Comparison of ENCODE assay signal across 9 cellular contexts in the genomic region with DNA sequence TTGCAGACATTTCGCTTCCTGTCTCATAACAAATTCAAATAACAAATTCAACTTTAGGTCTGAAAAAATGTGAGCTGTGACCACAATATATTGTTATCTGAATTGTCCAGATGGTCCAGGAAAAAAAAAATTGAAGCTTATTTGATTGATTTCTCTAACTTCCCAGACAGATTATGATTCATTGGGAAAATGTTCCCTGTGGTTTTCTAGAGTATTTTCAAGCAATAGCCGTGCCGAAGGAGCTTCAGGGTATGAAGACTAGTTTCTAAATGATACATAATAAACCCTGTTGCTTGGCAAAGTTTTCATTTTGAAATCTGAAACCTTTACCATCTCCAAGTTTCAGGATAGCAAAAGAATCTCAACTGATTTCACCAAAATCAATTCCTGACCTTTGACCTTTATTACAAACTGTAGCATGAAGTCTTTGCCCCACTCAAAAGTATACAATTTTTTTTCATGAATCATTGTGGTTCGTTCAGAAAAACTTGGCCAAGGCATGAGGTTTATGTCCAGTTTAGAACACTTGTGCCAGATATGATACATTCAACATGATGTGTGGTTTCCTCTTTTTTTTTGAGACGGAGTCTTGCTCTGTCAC.
DNase-seq lines count a peak whose midpoint lies in the region; ATAC-seq, FAIRE-seq and TF ChIP-seq lines count a peak whose summit lies in the region.
"Had no signal": no experiment of that assay in that cellular context is flagged by ENCODE, and none has a peak within 500 bp of the region (broad histone marks: within the 10 kb centered on the region; RNA-seq: fewer than 3 reads in every experiment).

No MANE protein-coding gene starts in this region.

- TF ChIP-seq CTCF in right atrium auricular region (IDR thresholded peaks at IDR 0.05) (no peak), K562 (IDR thresholded peaks at IDR 0.05 in 2 of 3, conservative IDR thresholded peaks at IDR 0.05 in 1 of 3; ENCODE audit: insufficient read depth in 2 of 3, low read depth in 1 of 3, low read length in 3 of 3) (no peak), right lobe of liver (IDR thresholded peaks at IDR 0.05) (no peak), tibial nerve (IDR thresholded peaks at IDR 0.05) (no peak), Caco-2 (IDR thresholded peaks at IDR 0.05; ENCODE audit: insufficient read depth in 1 of 2, low read depth in 1 of 2, low read length in 1 of 2, severe bottlenecking in 1 of 2, unreplicated experiment in 1 of 2) (no peak)

- no peaks in the 10 kb centered on the region for H3K9me3 Mint-ChIP-seq in T-cell
- H3K9me3 Mint-ChIP-seq in Caco-2 (ENCODE audit: unreplicated experiment), result no peaks in the 10 kb centered on the region
- H3K9me3 Mint-ChIP-seq: CD4-positive, alpha-beta T cell had no signal

- POLR2A ChIA-PET in K562 (lab: Yijun Ruan, JAX) (no interaction called here), T-cell (lab: Charles Lee) (no interaction called here), Caco-2 (lab: Charles Lee) (no interaction called here)

- H3K36me3 Mint-ChIP-seq in T-cell (no peaks in the 10 kb centered on the region), Caco-2 (ENCODE audit: insufficient read depth, unreplicated experiment) (no peaks in the 10 kb centered on the region)

- ATAC-seq in right cardiac atrium (no peak), K562 (no peak), right lobe of liver (peak in 2 of 4 donors; percentile 2 to 28), T-cell (replicated peaks in 1 of 4) (no peak)

- H3K36me3 ChIP-seq in right atrium auricular region, result no peaks in the 10 kb centered on the region
- no peaks in the 10 kb centered on the region for H3K36me3 ChIP-seq in K562 (ENCODE audit: control insufficient read depth, insufficient read depth, low read length)
- no peaks in the 10 kb centered on the region for H3K36me3 ChIP-seq in right lobe of liver
- H3K36me3 ChIP-seq in tibial nerve, result no peaks in the 10 kb centered on the region
- no peaks in the 10 kb centered on the region for H3K36me3 ChIP-seq in Caco-2 (ENCODE audit: control insufficient read depth, insufficient read depth, low read length)

- H3K27ac ChIP-seq in right atrium auricular region, result peak overlapping the region; percentile 32 to 65
- H3K27ac ChIP-seq in right cardiac atrium (ENCODE audit: low read length), result no peak overlapping the region
- H3K27ac ChIP-seq in K562 (ENCODE audit: extremely low read depth, low read depth, low read length), result no peak overlapping the region
- peak overlapping the region; percentile 30 to 95 (median 94) for H3K27ac ChIP-seq in right lobe of liver
- peak overlapping the region in 2 of 4 donors; percentile 23 to 70 for H3K27ac ChIP-seq in tibial nerve

- no peak overlapping the region for H3K4me3 ChIP-seq in right atrium auricular region
- no peak overlapping the region for H3K4me3 ChIP-seq in right cardiac atrium (ENCODE audit: low read length)
- no peak overlapping the region for H3K4me3 ChIP-seq in K562
- H3K4me3 ChIP-seq in right lobe of liver, result no peak overlapping the region
- H3K4me3 ChIP-seq in tibial nerve, result no peak overlapping the region
- H3K4me3 ChIP-seq in Caco-2 (ENCODE audit: low read depth, low read length), result no peak overlapping the region

- H3K4me3 Mint-ChIP-seq in T-cell, result no peak overlapping the region
- no peak overlapping the region for H3K4me3 Mint-ChIP-seq in Caco-2 (ENCODE audit: unreplicated experiment)
- H3K4me3 Mint-ChIP-seq: CD4-positive, alpha-beta T cell had no signal

- H4K20me1 ChIP-seq in K562 (replicated peaks; ENCODE audit: control insufficient read depth, insufficient read depth, low read length), result no peaks in the 10 kb centered on the region

- H2AFZ ChIP-seq in K562 (ENCODE audit: low read depth, low read length), result no peak overlapping the region

- H3K27me3 ChIP-seq in right atrium auricular region, result no peaks in the 10 kb centered on the region
- H3K27me3 ChIP-seq in right cardiac atrium (ENCODE audit: control insufficient read depth, insufficient read depth), result no peaks in the 10 kb centered on the region
- H3K27me3 ChIP-seq in K562 (ENCODE audit: control insufficient read depth in 2 of 2, insufficient read depth in 2 of 2, low read length in 2 of 2), result peaks cover 2 to 17% of the 10 kb centered on the region in 2 experiments; a peak in 2 of 5 replicates
- no peaks in the 10 kb centered on the region for H3K27me3 ChIP-seq in right lobe of liver
- no peaks in the 10 kb centered on the region for H3K27me3 ChIP-seq in tibial nerve
- no peaks in the 10 kb centered on the region for H3K27me3 ChIP-seq in Caco-2 (replicated peaks; ENCODE audit: control insufficient read depth, insufficient read depth, low read length)

- no peaks in the 10 kb centered on the region for H3K4me1 Mint-ChIP-seq in T-cell
- no peaks in the 10 kb centered on the region for H3K4me1 Mint-ChIP-seq in Caco-2 (ENCODE audit: low read depth, unreplicated experiment)

- no peaks in the 10 kb centered on the region for H3K79me2 ChIP-seq in K562 (ENCODE audit: control insufficient read depth, insufficient read depth, low read length)

- TF ChIP-seq EP300 in K562 (IDR thresholded peaks at IDR 0.05; ENCODE audit: low read length) (no peak), tibial nerve (IDR thresholded peaks at IDR 0.05) (no peak)

- peaks cover 3 to 6% of the 10 kb centered on the region in 2 donors for H3K27me3 Mint-ChIP-seq in T-cell
- H3K27me3 Mint-ChIP-seq in Caco-2 (ENCODE audit: insufficient read depth, unreplicated experiment), result no peaks in the 10 kb centered on the region

- WGBS in right cardiac atrium, result 40% methylated on average over 5 of the region's 5 CpGs
- 5% methylated on average over 5 of the region's 5 CpGs for WGBS in K562 (ENCODE audit: insufficient coverage, low coverage, missing lambda C conversion rate)
- 19% methylated on average over 5 of the region's 5 CpGs for WGBS in right lobe of liver (ENCODE audit: insufficient coverage, low coverage, low lambda C conversion rate, missing lambda C conversion rate)
- WGBS in tibial nerve, 2 donors, result 48 to 53% methylated on average over 5 of the region's 5 CpGs

- H3K4me1 ChIP-seq in right atrium auricular region (peaks cover 0 to 32% of the 10 kb centered on the region in 2 donors), right cardiac atrium (ENCODE audit: control insufficient read depth, insufficient read depth, low read length) (peaks cover 5% of the 10 kb centered on the region), K562 (replicated peaks in 1 of 2; ENCODE audit: control insufficient read depth in 2 of 2, insufficient read depth in 2 of 2, low read length in 2 of 2) (no peaks in the 10 kb centered on the region), right lobe of liver (peaks cover 0 to 37% (median 23%) of the 10 kb centered on the region in 4 donors), tibial nerve (peaks cover 0 to 29% (median 2%) of the 10 kb centered on the region in 4 donors), Caco-2 (peaks cover 4% of the 10 kb centered on the region; the same call in 1 of the 2 replicates)

- H3K9me1 ChIP-seq in K562 (ENCODE audit: control insufficient read depth, insufficient read depth, low read length), result no peaks in the 10 kb centered on the region

- BruUV-seq in K562 (replicated peaks; lab: Mats Ljungman, UMichigan) (no TSS peak), Caco-2 (replicated peaks; lab: Mats Ljungman, UMichigan) (no TSS peak)

- FAIRE-seq in K562 (lab: Jason Lieb, UNC), result no peak

- no peak overlapping the region for H3K9ac ChIP-seq in K562 (ENCODE audit: insufficient read depth in 1 of 2, low read depth in 2 of 2, low read length in 2 of 2)

- CTCF ChIA-PET in K562 (lab: Yijun Ruan, JAX; ENCODE audit: low intra/inter-chr PET ratio), result no interaction called here
- CTCF ChIA-PET in T-cell (lab: Charles Lee), result no interaction called here
- CTCF ChIA-PET in Caco-2 (lab: Charles Lee), result interaction anchor here (0.6 kb wide), 1 partner anchor 32 kb away, joined by 6 read pairs; no protein-coding TSS in a partner anchor

- no peak overlapping the region for H3K4me2 ChIP-seq in K562 (ENCODE audit: insufficient read depth, low read length)

- in situ Hi-C loops in K562 (cut with MboI), result no loop called here

- no peaks in the 10 kb centered on the region for H3K9me3 ChIP-seq in right atrium auricular region
- H3K9me3 ChIP-seq in right cardiac atrium (ENCODE audit: control insufficient read depth, low read length), result no peaks in the 10 kb centered on the region
- H3K9me3 ChIP-seq in K562 (replicated peaks; ENCODE audit: control insufficient read depth, insufficient read depth, low read depth, low read length), result no peaks in the 10 kb centered on the region
- H3K9me3 ChIP-seq in right lobe of liver, result no peaks in the 10 kb centered on the region
- no peaks in the 10 kb centered on the region for H3K9me3 ChIP-seq in tibial nerve
- no peaks in the 10 kb centered on the region for H3K9me3 ChIP-seq in Caco-2

- intact Hi-C loops in right cardiac atrium (cut with DNase I) (no loop called here), K562 (cut with micrococcal nuclease) (no loop called here), right lobe of liver (cut with DNase I) (no loop called here), Caco-2 (cut with micrococcal nuclease; ENCODE audit: unreplicated experiment) (loop anchor here (5.0 kb wide), 1 partner anchor 82 kb away; no protein-coding TSS in a partner anchor)

- no peak for TF ChIP-seq POLR2A in K562 (conservative IDR thresholded peaks at IDR 0.05)
- TF ChIP-seq POLR2A in right lobe of liver (IDR thresholded peaks at IDR 0.05), result no peak
- TF ChIP-seq POLR2A in tibial nerve (IDR thresholded peaks at IDR 0.05), result no peak

- TF ChIP-seq RAD21 in K562 (CRISPR knock-in tag; conservative IDR thresholded peaks at IDR 0.05 in 1 of 2, IDR thresholded peaks at IDR 0.05 in 1 of 2), result no peak

- DNase-seq in right atrium auricular region (ENCODE audit: low spot score) (no peak), right cardiac atrium (no peak), K562 (ENCODE audit: extremely low read depth in 1 of 4, low spot score in 3 of 4) (no peak), right lobe of liver (no peak), NCI-H2107 (lab: John Stamatoyannopoulos, UW) (no peak), T-cell (no peak), tibial nerve (ENCODE audit: low spot score in 2 of 2) (no peak), Caco-2 (no peak)
- DNase-seq: CD4-positive, alpha-beta T cell had no signal

- no peak overlapping the region for H3K27ac Mint-ChIP-seq in T-cell
- H3K27ac Mint-ChIP-seq in Caco-2 (ENCODE audit: unreplicated experiment), result no peak overlapping the region
- H3K27ac Mint-ChIP-seq: CD4-positive, alpha-beta T cell had no signal

Comparison
In these comparisons a context has a peak if more than half of its experiments do, and no peak if none do; other contexts are left out.
1. H3K27ac ChIP-seq: peak in right atrium auricular region (2 of 2) and right lobe of liver (3 of 3); none in right cardiac atrium (single experiment) and K562 (single experiment).